Comparison of ENCODE assay signal across 8 cellular contexts in genomic region chr7:2353650-2354172, GRCh38. TPM values are rescaled to one million over a fixed set of nuclear protein-coding genes. Genes with fewer than 3 reads are reported as not detected.
A peak's percentile ranks its signal among the peaks of the same experiment; 100 is the strongest.
DNase-seq lines count a peak whose midpoint lies in the region; ATAC-seq, FAIRE-seq and TF ChIP-seq lines count a peak whose summit lies in the region.

No MANE protein-coding gene starts in this region.

- TF ChIP-seq POLR2A in ovary (IDR thresholded peaks at IDR 0.05): no peak
- TF ChIP-seq POLR2A in tibial nerve (IDR thresholded peaks at IDR 0.05): peak in 1 of 2 donors; percentile 29

- H3K9ac ChIP-seq in DND-41 (ENCODE audit: low read depth, low read length): peak overlapping the region; percentile 77

- peak overlapping the region; percentile 81 for H3K4me2 ChIP-seq in DND-41 (ENCODE audit: insufficient read depth, low read length)

- TF ChIP-seq CTCF in DND-41 (IDR thresholded peaks at IDR 0.05; ENCODE audit: borderline replicate concordance, extremely low read depth, low read length, poor library complexity, severe bottlenecking) (no peak), ovary (IDR thresholded peaks at IDR 0.05) (peak in 1 of 3 donors; percentile 28), tibial nerve (IDR thresholded peaks at IDR 0.05) (no peak)

- intact Hi-C loops in ovary (cut with DNase I): loop anchor here in 2 of 4 donors (5.0 to 10.0 kb wide), 2 partner anchors 109 to 781 kb away; partner anchors contain the start of genes MRM2 (in 2 of the 2), NUDT1 (in 2 of the 2) and PSMG3 (in 1 of the 2)

- H3K79me2 ChIP-seq in DND-41 (ENCODE audit: insufficient read depth, low read length): peaks cover 56% of the 10 kb centered on the region

- peak overlapping the region; percentile 40 to 93; a peak in 3 of 4 replicates for H3K4me3 ChIP-seq in DND-41 (ENCODE audit: low read depth in 1 of 2, low read length in 2 of 2)
- H3K4me3 ChIP-seq in ovary: peak overlapping the region; percentile 96
- H3K4me3 ChIP-seq in tibial nerve: peak overlapping the region; percentile 36 to 99 (median 96)

- peaks cover 36% of the 10 kb centered on the region for H3K36me3 ChIP-seq in DND-41 (ENCODE audit: insufficient read depth, low read length)
- no peaks in the 10 kb centered on the region for H3K36me3 ChIP-seq in ovary
- H3K36me3 ChIP-seq in tibial nerve: no peaks in the 10 kb centered on the region

- H3K9me3 ChIP-seq in DND-41 (ENCODE audit: insufficient read depth, low read length, severe bottlenecking) (no peaks in the 10 kb centered on the region), ovary (no peaks in the 10 kb centered on the region), tibial nerve (no peaks in the 10 kb centered on the region)

- peak overlapping the region; percentile 93 for H2AFZ ChIP-seq in DND-41 (ENCODE audit: low read depth, low read length)

- TF ChIP-seq EP300 in ovary (IDR thresholded peaks at IDR 0.05) (no peak), tibial nerve (IDR thresholded peaks at IDR 0.05) (no peak)

- ATAC-seq in DND-41 (ENCODE audit: insufficient read depth, low read depth) (peak; percentile 81), GM21367 (IDR thresholded peaks at IDR 0.05; ENCODE audit: unreplicated experiment) (peak; percentile 45)

- peak; percentile 66 for FAIRE-seq in HTR-8/SVneo (lab: Jason Lieb, UNC)

- peak; percentile 90 for DNase-seq in DND-41
- peak; percentile 99 for DNase-seq in HTR-8/SVneo (ENCODE audit: insufficient read length, low spot score)
- DNase-seq in RPMI7951 (ENCODE audit: low read depth): peak; percentile 91
- peak; percentile 91 for DNase-seq in activated naive CD4-positive, alpha-beta T cell treated with Interleukin-2 at 50 U/mL for 16 hours
- DNase-seq in glomerular visceral epithelial cell (ENCODE audit: extremely low spot score): peak; percentile 90
- peak; percentile 89 to 93 (median 90) for DNase-seq in ovary
- DNase-seq in tibial nerve (ENCODE audit: low spot score in 2 of 2): peak in 1 of 2 donors; percentile 85

- peak overlapping the region; percentile 97 for H3K27ac ChIP-seq in DND-41 (ENCODE audit: low read length)
- H3K27ac ChIP-seq in ovary: peak overlapping the region; percentile 97 to 99
- H3K27ac ChIP-seq in tibial nerve: peak overlapping the region; percentile 98 to 100 (median 98)

- peaks cover 37% of the 10 kb centered on the region for H3K4me1 ChIP-seq in DND-41 (ENCODE audit: insufficient read depth, low read length)
- H3K4me1 ChIP-seq in ovary (ENCODE audit: insufficient read depth): peaks cover 7% of the 10 kb centered on the region
- H3K4me1 ChIP-seq in tibial nerve: peaks cover 0 to 45% (median 30%) of the 10 kb centered on the region in 4 donors

- H4K20me1 ChIP-seq in DND-41 (ENCODE audit: insufficient read depth, low read length): peaks cover 38% of the 10 kb centered on the region

- no peaks in the 10 kb centered on the region for H3K27me3 ChIP-seq in DND-41 (ENCODE audit: insufficient read depth, low read length, poor library complexity)
- H3K27me3 ChIP-seq in ovary: no peaks in the 10 kb centered on the region
- no peaks in the 10 kb centered on the region for H3K27me3 ChIP-seq in tibial nerve

- 3 to 8% (median 5%) methylated on average over 30 to 33 of the region's 33 CpGs for WGBS in ovary, 3 donors
- WGBS in tibial nerve, 2 donors: 2 to 12% methylated on average over 22 to 33 of the region's 33 CpGs

RNA-seq across cellular contexts. Expression of gene EIF3B, which starts 0.9 kb away (rescaled TPM):
- total RNA-seq in RPMI7951 (2014; rRNA removed; shearing (Covaris generic)): 182 and 205 TPM in 2 replicates
- total RNA-seq in ovary (100 to 1,000 TPM in 6 of 7 donors, 10 to 100 TPM in 1; 67.2 to 133 (median 114) TPM), tibial nerve (100 to 1,000 TPM; 124 to 232 (median 147) TPM)
- polyA plus RNA-seq in ovary: 100 to 1,000 TPM in 1 of 2 donors, 10 to 100 TPM in 1; 62.3 to 185 TPM

RNA-seq across cellular contexts. Expression of gene SNX8, which starts 39.5 kb away (rescaled TPM):
- total RNA-seq in RPMI7951 (2014; rRNA removed; shearing (Covaris generic)): 8.9 and 24.2 TPM in 2 replicates
- total RNA-seq in ovary (10 to 100 TPM in 5 of 7 donors, 1 to 10 TPM in 2; 3.2 to 37.2 (median 19.7) TPM), tibial nerve (10 to 100 TPM in 3 of 4 donors, 1 to 10 TPM in 1; 8.6 to 39.6 (median 18.9) TPM)
- polyA plus RNA-seq in ovary: 10 to 100 TPM in 1 of 2 donors, 1 to 10 TPM in 1; 9.4 to 13.3 TPM

RNA-seq across cellular contexts. Expression of gene CHST12, which starts 49.7 kb away (rescaled TPM):
- 5.9 and 8.0 TPM in 2 replicates for total RNA-seq in RPMI7951 (2014; rRNA removed; shearing (Covaris generic))
- 10 to 100 TPM in 6 of 7 donors, 1 to 10 TPM in 1; 7.8 to 21.7 (median 12.6) TPM for total RNA-seq in ovary
- polyA plus RNA-seq in ovary: 10 to 100 TPM in 1 of 2 donors, 1 to 10 TPM in 1; 3.9 to 16.5 TPM
- total RNA-seq in tibial nerve: 10 to 100 TPM; 21.0 to 29.9 (median 29.3) TPM
